ENCODE assay signal across 1 cellular context in the genomic region with DNA sequence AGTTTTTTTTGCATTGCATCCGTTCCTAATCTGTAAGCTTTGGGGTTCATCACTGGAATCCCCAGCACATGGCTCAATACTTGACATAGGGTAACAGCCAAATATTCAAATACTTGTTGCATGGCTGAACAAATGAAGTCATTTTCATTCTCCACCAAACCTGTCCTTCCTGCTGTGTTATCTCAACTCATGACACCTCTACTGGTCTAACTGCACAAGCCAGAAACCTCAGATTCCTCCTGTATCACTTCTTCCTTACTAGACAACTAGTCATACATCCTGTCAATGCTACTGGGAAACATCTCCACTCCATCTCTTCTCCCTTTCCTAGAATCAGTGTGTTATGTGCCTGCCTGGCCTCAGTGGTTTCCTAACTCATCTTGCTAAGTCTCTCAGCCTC.
TF ChIP-seq lines count a peak whose summit lies in the region.

No MANE protein-coding gene starts in this region.

TF ChIP-seq in HCT116, 20 proteins besides CTCF, POLR2A, EP300 and RAD21 (continued from another document):
- TF ChIP-seq, protein P1, sequence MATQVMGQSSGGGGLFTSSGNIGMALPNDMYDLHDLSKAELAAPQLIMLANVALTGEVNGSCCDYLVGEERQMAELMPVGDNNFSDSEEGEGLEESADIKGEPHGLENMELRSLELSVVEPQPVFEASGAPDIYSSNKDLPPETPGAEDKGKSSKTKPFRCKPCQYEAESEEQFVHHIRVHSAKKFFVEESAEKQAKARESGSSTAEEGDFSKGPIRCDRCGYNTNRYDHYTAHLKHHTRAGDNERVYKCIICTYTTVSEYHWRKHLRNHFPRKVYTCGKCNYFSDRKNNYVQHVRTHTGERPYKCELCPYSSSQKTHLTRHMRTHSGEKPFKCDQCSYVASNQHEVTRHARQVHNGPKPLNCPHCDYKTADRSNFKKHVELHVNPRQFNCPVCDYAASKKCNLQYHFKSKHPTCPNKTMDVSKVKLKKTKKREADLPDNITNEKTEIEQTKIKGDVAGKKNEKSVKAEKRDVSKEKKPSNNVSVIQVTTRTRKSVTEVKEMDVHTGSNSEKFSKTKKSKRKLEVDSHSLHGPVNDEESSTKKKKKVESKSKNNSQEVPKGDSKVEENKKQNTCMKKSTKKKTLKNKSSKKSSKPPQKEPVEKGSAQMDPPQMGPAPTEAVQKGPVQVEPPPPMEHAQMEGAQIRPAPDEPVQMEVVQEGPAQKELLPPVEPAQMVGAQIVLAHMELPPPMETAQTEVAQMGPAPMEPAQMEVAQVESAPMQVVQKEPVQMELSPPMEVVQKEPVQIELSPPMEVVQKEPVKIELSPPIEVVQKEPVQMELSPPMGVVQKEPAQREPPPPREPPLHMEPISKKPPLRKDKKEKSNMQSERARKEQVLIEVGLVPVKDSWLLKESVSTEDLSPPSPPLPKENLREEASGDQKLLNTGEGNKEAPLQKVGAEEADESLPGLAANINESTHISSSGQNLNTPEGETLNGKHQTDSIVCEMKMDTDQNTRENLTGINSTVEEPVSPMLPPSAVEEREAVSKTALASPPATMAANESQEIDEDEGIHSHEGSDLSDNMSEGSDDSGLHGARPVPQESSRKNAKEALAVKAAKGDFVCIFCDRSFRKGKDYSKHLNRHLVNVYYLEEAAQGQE (IDR thresholded peaks at IDR 0.05; ENCODE audit: low read depth): no peak
- TF ChIP-seq JUND (IDR thresholded peaks at IDR 0.05) (no peak), FOSL1 (IDR thresholded peaks at IDR 0.05; ENCODE audit: low read depth) (no peak), SP1 (IDR thresholded peaks at IDR 0.05; ENCODE audit: low read depth) (no peak), POLR2AphosphoS5 (IDR thresholded peaks at IDR 0.05; ENCODE audit: low read depth, low read length) (no peak), TCF7L2 (IDR thresholded peaks at IDR 0.05; ENCODE audit: borderline replicate concordance, extremely low read depth, insufficient read depth, insufficient read length) (no peak), YY1 (IDR thresholded peaks at IDR 0.05; ENCODE audit: extremely low read depth, insufficient replicate concordance, low read depth, low read length) (no peak)
TF ChIP-seq in HCT116: peak in this region for 0.
